ENCODE assay signal across 29 cellular contexts in the genomic region with DNA sequence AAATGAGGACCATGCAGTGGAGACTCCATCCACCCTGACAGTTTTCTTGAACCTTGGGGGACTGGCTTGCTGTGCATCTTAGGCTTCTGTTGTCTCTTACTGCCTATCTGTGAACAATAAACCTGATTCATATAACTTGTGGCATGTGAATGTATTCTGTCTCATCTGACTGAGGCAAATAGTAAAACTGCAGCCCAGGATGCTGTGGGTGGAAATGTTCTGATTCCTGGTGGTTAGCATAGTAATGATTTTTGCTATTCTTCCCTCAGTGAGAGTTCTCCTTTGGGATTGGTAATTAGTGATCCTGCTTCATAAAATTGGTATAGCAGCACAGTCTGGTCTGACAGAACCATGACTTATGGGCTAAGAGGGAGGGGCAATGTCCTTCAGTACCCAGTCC.
"Had no signal": no experiment of that assay in that cellular context is flagged by ENCODE, and none has a peak within 500 bp of the region (broad histone marks: within the 10 kb centered on the region; RNA-seq: fewer than 3 reads in every experiment).

No MANE protein-coding gene starts in this region.

- H3K36me3 Mint-ChIP-seq: activated naive CD4-positive, alpha-beta T cell treated with anti-CD3 and anti-CD28 coated beads, Interleukin-2, amount 50 U/mL, for 24 hours had no signal

- H3K9me3 ChIP-seq: esophagus muscularis mucosa, gastroesophageal sphincter had no signal

- H3K4me3 Mint-ChIP-seq: activated B cell treated with CpG ODN at 0.5 μM for 24 hours; activated CD8-positive, alpha-beta T cell treated with anti-CD3 and anti-CD28 coated beads for 36 hours; activated naive CD4-positive, alpha-beta T cell treated with anti-CD3 and anti-CD28 coated beads, Interleukin-2, amount 50 U/mL, for 24 hours; activated T-cell treated with anti-CD3 and anti-CD28 coated beads, Interleukin-2, amount 50 U/mL, for 72 hours; central memory CD8-positive, alpha-beta T cell; dendritic cell treated with granulocyte-macrophage colony-stimulating factor and Interleukin-4, amounts not matched to agents 40 ng/mL and 50 ng/mL, for 4 days; endodermal cell; T-helper 17 cell; T-helper 2 cell treated with Interferon-gamma antibody and Interleukin-4, amounts not matched to agents 5 μg/mL and 100 μg/mL, for 36 hours had no signal

- H3K4me1 ChIP-seq: esophagus muscularis mucosa, foreskin keratinocyte, gastroesophageal sphincter had no signal

- DNase-seq: activated B cell treated with CpG ODN at 0.5 μM for 24 hours; activated CD4-positive, alpha-beta T cell treated with anti-CD3 and anti-CD28 coated beads for 48 hours; activated CD4-positive, alpha-beta T cell treated with anti-CD3 and anti-CD28 coated beads, Interleukin-2, amount 50 U/mL, for 1 hour; activated CD4-positive, alpha-beta T cell treated with anti-CD3 and anti-CD28 coated beads, Interleukin-2, amount 50 U/mL, for 48 hours; activated CD8-positive, alpha-beta memory T cell treated with anti-CD3 and anti-CD28 coated beads for 24 hours; activated CD8-positive, alpha-beta T cell treated with anti-CD3 and anti-CD28 coated beads for 36 hours; activated gamma-delta T cell; activated naive CD4-positive, alpha-beta T cell; activated T-cell treated with anti-CD3 and anti-CD28 coated beads, Interleukin-2, amount 50 U/mL, for 1 hour; activated T-cell treated with anti-CD3 and anti-CD28 coated beads, Interleukin-2, amount 50 U/mL, for 72 hours; amniotic stem cell; brain microvascular endothelial cell; dorsolateral prefrontal cortex; effector memory CD4-positive, alpha-beta T cell; erythroblast; foreskin keratinocyte; hippocampal formation; T-helper 1 cell; T-helper 17 cell; T1000; WERI-Rb-1 had no signal

- H3K27me3 Mint-ChIP-seq: central memory CD8-positive, alpha-beta T cell; dendritic cell treated with granulocyte-macrophage colony-stimulating factor and Interleukin-4, amounts not matched to agents 40 ng/mL and 50 ng/mL, for 4 days had no signal

- H3K9me3 Mint-ChIP-seq: activated B cell treated with CpG ODN at 0.5 μM for 24 hours; activated CD8-positive, alpha-beta T cell treated with anti-CD3 and anti-CD28 coated beads for 36 hours; activated naive CD4-positive, alpha-beta T cell treated with anti-CD3 and anti-CD28 coated beads, Interleukin-2, amount 50 U/mL, for 24 hours; activated T-cell treated with anti-CD3 and anti-CD28 coated beads, Interleukin-2, amount 50 U/mL, for 72 hours; central memory CD8-positive, alpha-beta T cell; dendritic cell treated with granulocyte-macrophage colony-stimulating factor and Interleukin-4, amounts not matched to agents 40 ng/mL and 50 ng/mL, for 4 days; endodermal cell; T-helper 2 cell treated with Interferon-gamma antibody and Interleukin-4, amounts not matched to agents 5 μg/mL and 100 μg/mL, for 36 hours had no signal

- H3K27ac Mint-ChIP-seq: activated B cell treated with CpG ODN at 0.5 μM for 24 hours; activated CD8-positive, alpha-beta T cell treated with anti-CD3 and anti-CD28 coated beads for 36 hours; activated naive CD4-positive, alpha-beta T cell treated with anti-CD3 and anti-CD28 coated beads, Interleukin-2, amount 50 U/mL, for 24 hours; activated T-cell treated with anti-CD3 and anti-CD28 coated beads, Interleukin-2, amount 50 U/mL, for 72 hours; dendritic cell treated with granulocyte-macrophage colony-stimulating factor and Interleukin-4, amounts not matched to agents 40 ng/mL and 50 ng/mL, for 4 days; endodermal cell; T-helper 17 cell; T-helper 2 cell treated with Interferon-gamma antibody and Interleukin-4, amounts not matched to agents 5 μg/mL and 100 μg/mL, for 36 hours had no signal

- H3K4me3 ChIP-seq: coronary artery, dorsolateral prefrontal cortex, esophagus muscularis mucosa, gastroesophageal sphincter had no signal

- H3K4me1 Mint-ChIP-seq: activated naive CD4-positive, alpha-beta T cell treated with anti-CD3 and anti-CD28 coated beads, Interleukin-2, amount 50 U/mL, for 24 hours had no signal

- H3K27ac ChIP-seq: brain microvascular endothelial cell, coronary artery, dorsolateral prefrontal cortex, esophagus muscularis mucosa, foreskin keratinocyte, gastroesophageal sphincter, WERI-Rb-1 had no signal

- H3K27me3 ChIP-seq: brain microvascular endothelial cell, foreskin keratinocyte had no signal

- H3K36me3 ChIP-seq: brain microvascular endothelial cell, esophagus muscularis mucosa, gastroesophageal sphincter, WERI-Rb-1 had no signal
